In genomic region chr9:27282269-27282668, GRCh38 we compare ENCODE assay signal across 33 cellular contexts. TPM values are rescaled to one million over a fixed set of nuclear protein-coding genes. Genes with fewer than 3 reads are reported as not detected.
"Had no signal": no experiment of that assay in that cellular context is flagged by ENCODE, and none has a peak within 500 bp of the region (broad histone marks: within the 10 kb centered on the region; RNA-seq: fewer than 3 reads in every experiment).

No MANE protein-coding gene starts in this region.

- H2AFZ ChIP-seq: PC-9 had no signal

- H3K36me3 ChIP-seq: cardiac muscle cell had no signal

- H3K27me3 ChIP-seq: cardiac muscle cell had no signal

- DNase-seq: activated CD4-positive, alpha-beta T cell treated with anti-CD3 and anti-CD28 coated beads, Interleukin-2, amount 10 ng/mL, durations not matched to agents 24 days and 14 days; activated CD4-positive, alpha-beta T cell treated with anti-CD3 and anti-CD28 coated beads, Interleukin-2, amount 50 U/mL, for 48 hours; activated CD4-positive, CD25-positive, alpha-beta regulatory T cell; activated CD8-positive, alpha-beta T cell treated with anti-CD3 and anti-CD28 coated beads, Interleukin-2, amount 10 ng/mL, durations not matched to agents 7 days and 5 days; activated effector memory CD4-positive, alpha-beta T cell treated with Interleukin-2 at 50 U/mL for 16 hours; activated naive CD4-positive, alpha-beta T cell treated with anti-CD3 and anti-CD28 coated beads, Interleukin-2, amount 50 U/mL, for 16 hours; activated naive CD8-positive, alpha-beta T cell treated with anti-CD3 and anti-CD28 coated beads for 36 hours; activated T-cell treated with anti-CD3 and anti-CD28 coated beads, Interleukin-2, amount 50 U/mL, for 24 hours; amniotic stem cell; aorta; NCI-H1092 treated with DMSO at 0.1 percent for 48 hours; NCI-H1436; NCI-H1694; NCI-H1930; NCI-H2081 treated with DMSO at 0.1 percent for 48 hours; NCI-H345; NCI-H524 treated with DMSO at 0.1 percent for 48 hours; PC-9; SIG-M5; SW 1271; T-helper 1 cell; T-helper 2 cell; T-helper 9 cell had no signal

- H3K27ac ChIP-seq: cardiac muscle cell, PC-9, RWPE1, VCaP had no signal

- H3K4me3 ChIP-seq: cardiac muscle cell, K562, PC-9 had no signal

- ATAC-seq: activated CD8-positive, alpha-beta T cell treated with anti-CD3 and anti-CD28 coated beads, Interleukin-2, amount 10 ng/mL, durations not matched to agents 7 days and 5 days; K562; Right ventricle myocardium inferior had no signal

- H3K4me2 ChIP-seq: PC-9 had no signal

RNA-seq across cellular contexts. Expression of gene EQTN, which starts 14.7 kb away (rescaled TPM):
- total RNA-seq: activated CD4-positive, alpha-beta T cell treated with anti-CD3 and anti-CD28 coated beads, Interleukin-2, amount 10 ng/mL, durations not matched to agents 24 days and 14 days; activated CD8-positive, alpha-beta T cell treated with anti-CD3 and anti-CD28 coated beads, Interleukin-2, amount 10 ng/mL, durations not matched to agents 7 days and 5 days; activated naive CD8-positive, alpha-beta T cell treated with anti-CD3 and anti-CD28 coated beads for 36 hours; cardiac muscle cell; chondrocyte; M059J; NCI-H460; OCI-LY7; PC-9; Right ventricle myocardium inferior; SK-MEL-5 had no signal
- polyA plus RNA-seq: cardiac muscle cell had no signal
